ENCODE assay signal across 8 cellular contexts in the genomic region with DNA sequence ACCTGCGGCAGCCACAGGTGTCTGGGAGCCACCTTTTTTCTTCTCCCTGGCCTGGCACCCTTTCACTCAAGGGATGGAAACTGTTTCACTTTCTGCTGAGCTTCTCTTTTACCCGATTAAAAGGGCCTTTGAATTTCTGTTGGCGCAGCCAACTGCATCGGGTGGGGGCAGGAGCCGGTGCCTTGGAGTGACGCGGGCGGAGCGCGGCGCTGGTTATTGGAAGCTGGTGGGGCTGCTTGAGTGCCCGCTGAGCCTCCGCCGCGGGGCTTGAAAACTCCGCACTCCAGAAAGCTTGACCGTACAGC. TPM values are rescaled to one million over a fixed set of nuclear protein-coding genes. Genes with fewer than 3 reads are reported as not detected.
DNase-seq lines count a peak whose midpoint lies in the region; ATAC-seq and TF ChIP-seq lines count a peak whose summit lies in the region.

No MANE protein-coding gene starts in this region.

- H3K36me3 ChIP-seq in cardiac muscle cell = no peaks in the 10 kb centered on the region

- no peak for DNase-seq in CD14-positive monocyte (ENCODE audit: low spot score)
- DNase-seq in RKO (ENCODE audit: low spot score) = peak; percentile 47
- DNase-seq in activated naive CD8-positive, alpha-beta T cell treated with anti-CD3 and anti-CD28 coated beads, Interleukin-2, amount 50 U/mL, for 24 hours = peak; percentile 34
- DNase-seq in cardiac muscle cell (ENCODE audit: low read depth in 1 of 2, low spot score in 1 of 2) = peak; percentile 73 to 74
- peak; percentile 35 for DNase-seq in omental fat pad (ENCODE audit: low spot score)
- no peak for DNase-seq in GF-D8 (lab: John Stamatoyannopoulos, UW)

- intact Hi-C loops in CD14-positive monocyte (cut with micrococcal nuclease) = no loop called here

- no peak overlapping the region for H3K27ac ChIP-seq in cardiac muscle cell

- peaks cover 0 to 10% (median 0%) of the 10 kb centered on the region in 7 donors for H3K9me3 Mint-ChIP-seq in CD14-positive monocyte
- H3K9me3 Mint-ChIP-seq in activated naive CD8-positive, alpha-beta T cell treated with anti-CD3 and anti-CD28 coated beads, Interleukin-2, amount 50 U/mL, for 24 hours = no peaks in the 10 kb centered on the region

- H3K27me3 ChIP-seq in cardiac muscle cell = peaks cover 34% of the 10 kb centered on the region

- peak overlapping the region; percentile 56 for H3K4me3 ChIP-seq in cardiac muscle cell

- H3K4me3 Mint-ChIP-seq in CD14-positive monocyte = peak overlapping the region; percentile 95 to 99
- H3K4me3 Mint-ChIP-seq in activated naive CD8-positive, alpha-beta T cell treated with anti-CD3 and anti-CD28 coated beads, Interleukin-2, amount 50 U/mL, for 24 hours = peak overlapping the region; percentile 81

- H3K27ac Mint-ChIP-seq in CD14-positive monocyte = peak overlapping the region in 4 of 7 donors; percentile 63 to 75 (median 68)
- no peak overlapping the region for H3K27ac Mint-ChIP-seq in activated naive CD8-positive, alpha-beta T cell treated with anti-CD3 and anti-CD28 coated beads, Interleukin-2, amount 50 U/mL, for 24 hours

- ATAC-seq in GM19372 (IDR thresholded peaks at IDR 0.05; ENCODE audit: low read depth, unreplicated experiment) (peak; percentile 44), HG03460 (IDR thresholded peaks at IDR 0.05; ENCODE audit: unreplicated experiment) (peak; percentile 44), omental fat pad (ENCODE audit: low FRiP score) (peak; percentile 76)
- peak; percentile 48 for ATAC-seq in activated naive CD8-positive, alpha-beta T cell treated with anti-CD3 and anti-CD28 coated beads, Interleukin-2, amount 50 U/mL, for 24 hours

- H3K36me3 Mint-ChIP-seq in CD14-positive monocyte = peaks cover 0 to 2% of the 10 kb centered on the region in 2 donors
- H3K36me3 Mint-ChIP-seq in activated naive CD8-positive, alpha-beta T cell treated with anti-CD3 and anti-CD28 coated beads, Interleukin-2, amount 50 U/mL, for 24 hours (ENCODE audit: low read depth) = no peaks in the 10 kb centered on the region

- peaks cover 7% of the 10 kb centered on the region for H3K4me1 ChIP-seq in cardiac muscle cell (ENCODE audit: low read depth)

- peaks cover 15% of the 10 kb centered on the region for H3K4me1 Mint-ChIP-seq in CD14-positive monocyte
- peaks cover 18% of the 10 kb centered on the region for H3K4me1 Mint-ChIP-seq in activated naive CD8-positive, alpha-beta T cell treated with anti-CD3 and anti-CD28 coated beads, Interleukin-2, amount 50 U/mL, for 24 hours

- no peaks in the 10 kb centered on the region for H3K9me3 ChIP-seq in cardiac muscle cell (ENCODE audit: low read depth)

- no peak for TF ChIP-seq CTCF in CD14-positive monocyte (IDR thresholded peaks at IDR 0.05)
- TF ChIP-seq CTCF in cardiac muscle cell (IDR thresholded peaks at IDR 0.05; ENCODE audit: low read depth, low read length) = no peak
- TF ChIP-seq CTCF in omental fat pad (IDR thresholded peaks at IDR 0.05) = no peak

- H3K27me3 Mint-ChIP-seq in CD14-positive monocyte (ENCODE audit: low read depth in 3 of 3) = peaks cover 9 to 26% (median 22%) of the 10 kb centered on the region in 3 donors
- H3K27me3 Mint-ChIP-seq in activated naive CD8-positive, alpha-beta T cell treated with anti-CD3 and anti-CD28 coated beads, Interleukin-2, amount 50 U/mL, for 24 hours = peaks cover 9% of the 10 kb centered on the region

RNA-seq across cellular contexts. Expression of gene TJP2, which starts 52.0 kb away (rescaled TPM):
- polyA plus RNA-seq in CD14-positive monocyte = 10 to 100 TPM in 1 of 2 donors, 1 to 10 TPM in 1; 8.0 to 17.8 TPM
- total RNA-seq in cardiac muscle cell = 81.3 and 102 TPM in 2 replicates
- polyA plus RNA-seq in cardiac muscle cell = 69.3 and 105 TPM in 2 replicates
- 100 to 1,000 TPM; 114 to 221 (median 156) TPM for total RNA-seq in omental fat pad

Comparison
In these comparisons a context has a peak if more than half of its experiments do, and no peak if none do; other contexts are left out.
1. DNase-seq: peak in RKO (single experiment), activated naive CD8-positive, alpha-beta T cell treated with anti-CD3 and anti-CD28 coated beads, Interleukin-2, amount 50 U/mL, for 24 hours (single experiment), cardiac muscle cell (2 of 2) and omental fat pad (single experiment); none in CD14-positive monocyte (single experiment) and GF-D8 (single experiment).
2. Peak in every context shown above with its lines, with median percentiles within 50 percentile points of each other: ATAC-seq.